In genomic region chr21:45001134-45002095, GRCh38 we compare ENCODE assay signal across 10 cellular contexts.
DNase-seq lines count a peak whose midpoint lies in the region; ATAC-seq and TF ChIP-seq lines count a peak whose summit lies in the region.
"Had no signal": no experiment of that assay in that cellular context is flagged by ENCODE, and none has a peak within 500 bp of the region (broad histone marks: within the 10 kb centered on the region; RNA-seq: fewer than 3 reads in every experiment).

No MANE protein-coding gene starts in this region.

- H3K36me3 ChIP-seq in RWPE2 (ENCODE audit: low read depth): no peaks in the 10 kb centered on the region
- no peaks in the 10 kb centered on the region for H3K36me3 ChIP-seq in gastroesophageal sphincter
- H3K36me3 ChIP-seq in sigmoid colon: no peaks in the 10 kb centered on the region
- no peaks in the 10 kb centered on the region for H3K36me3 ChIP-seq in hepatocyte (replicated peaks; ENCODE audit: insufficient read depth, low read depth)

- H3K4me2 ChIP-seq in hepatocyte: no peak overlapping the region

- no peaks in the 10 kb centered on the region for H4K20me1 ChIP-seq in hepatocyte (ENCODE audit: insufficient read depth, poor library complexity, severe bottlenecking)

- no peaks in the 10 kb centered on the region for H3K9me2 ChIP-seq in hepatocyte (replicated peaks; ENCODE audit: insufficient read depth)

- TF ChIP-seq POLR2A in gastroesophageal sphincter (IDR thresholded peaks at IDR 0.05) (no peak), sigmoid colon (IDR thresholded peaks at IDR 0.05) (no peak)

- no peak overlapping the region for H3K27ac ChIP-seq in RWPE2 (ENCODE audit: poor library complexity, severe bottlenecking)
- H3K27ac ChIP-seq in gastroesophageal sphincter: peak overlapping the region in 3 of 4 donors; percentile 58 to 83 (median 71)
- peak overlapping the region; percentile 55 to 82 (median 66) for H3K27ac ChIP-seq in sigmoid colon
- no peak overlapping the region for H3K27ac ChIP-seq in hepatocyte

- TF ChIP-seq CTCF in RWPE2 (IDR thresholded peaks at IDR 0.05; ENCODE audit: poor library complexity, severe bottlenecking): no peak
- no peak for TF ChIP-seq CTCF in gastroesophageal sphincter (IDR thresholded peaks at IDR 0.05)
- no peak for TF ChIP-seq CTCF in sigmoid colon (IDR thresholded peaks at IDR 0.05)
- TF ChIP-seq CTCF in hepatocyte (IDR thresholded peaks at IDR 0.05; ENCODE audit: poor library complexity): no peak

- no peaks in the 10 kb centered on the region for H3K79me2 ChIP-seq in hepatocyte

- intact Hi-C loops in sigmoid colon (cut with DNase I): loop anchor here (5.0 kb wide), 1 partner anchor 76 kb away; no protein-coding TSS in a partner anchor

- H3K4me1 ChIP-seq in RWPE2 (ENCODE audit: insufficient read depth, poor library complexity, severe bottlenecking) (peaks cover 11% of the 10 kb centered on the region), gastroesophageal sphincter (peaks cover 0 to 74% (median 11%) of the 10 kb centered on the region in 3 donors), sigmoid colon (peaks cover 0 to 47% (median 38%) of the 10 kb centered on the region in 4 donors), hepatocyte (ENCODE audit: insufficient read depth) (no peaks in the 10 kb centered on the region)

- DNase-seq in GM03348 (ENCODE audit: low spot score) (peak; percentile 92), RWPE2 (ENCODE audit: low spot score) (peak; percentile 84), sigmoid colon (peak; percentile 94), hepatocyte (ENCODE audit: low spot score) (no peak), SIG-M5 (lab: John Stamatoyannopoulos, UW) (no peak)
- DNase-seq in activated CD4-positive, CD25-positive, alpha-beta regulatory T cell treated with anti-CD3 and anti-CD28 coated beads, Interleukin-2, amount 50 U/mL, for 72 hours: no peak
- DNase-seq: NCI-H2171 treated with DMSO at 0.1 percent for 48 hours had no signal

- ATAC-seq in RWPE2 (ENCODE audit: low read depth) (peak; percentile 81), gastroesophageal sphincter (peak; percentile 81), HG02588 (IDR thresholded peaks at IDR 0.05; ENCODE audit: unreplicated experiment) (no peak)
- ATAC-seq: activated CD4-positive, CD25-positive, alpha-beta regulatory T cell treated with anti-CD3 and anti-CD28 coated beads, Interleukin-2, amount 50 U/mL, for 24 hours had no signal

- no peaks in the 10 kb centered on the region for H3K9me3 ChIP-seq in RWPE2 (ENCODE audit: severe bottlenecking)
- peaks cover 0 to 5% (median 0%) of the 10 kb centered on the region in 3 donors for H3K9me3 ChIP-seq in gastroesophageal sphincter
- H3K9me3 ChIP-seq in sigmoid colon: no peaks in the 10 kb centered on the region
- no peaks in the 10 kb centered on the region for H3K9me3 ChIP-seq in hepatocyte (ENCODE audit: low read depth)

- H3K4me3 ChIP-seq in RWPE2 (ENCODE audit: severe bottlenecking) (no peak overlapping the region), gastroesophageal sphincter (no peak overlapping the region), sigmoid colon (peak overlapping the region in 2 of 4 donors; percentile 21 to 33), hepatocyte (no peak overlapping the region)

- H3K27me3 ChIP-seq in RWPE2 (ENCODE audit: insufficient read depth, poor library complexity, severe bottlenecking): no peaks in the 10 kb centered on the region
- no peaks in the 10 kb centered on the region for H3K27me3 ChIP-seq in gastroesophageal sphincter
- no peaks in the 10 kb centered on the region for H3K27me3 ChIP-seq in sigmoid colon
- no peaks in the 10 kb centered on the region for H3K27me3 ChIP-seq in hepatocyte

- no peak overlapping the region for H2AFZ ChIP-seq in hepatocyte

- 100% methylated on average over 2 of the region's 46 CpGs; no CpG with 5 or more reads in 1 of the 2 donors for WGBS in gastroesophageal sphincter (ENCODE audit: low coverage in 1 of 2), 2 donors
- WGBS in sigmoid colon, 2 donors: 79 to 85% methylated on average over 46 of the region's 46 CpGs
- WGBS in hepatocyte (ENCODE audit: low lambda C conversion rate, missing lambda C conversion rate): 90% methylated on average over 42 of the region's 46 CpGs

- TF ChIP-seq EP300 in gastroesophageal sphincter (IDR thresholded peaks at IDR 0.05): no peak
- TF ChIP-seq EP300 in sigmoid colon (IDR thresholded peaks at IDR 0.05): no peak

Comparison
In these comparisons a context has a peak if more than half of its experiments do, and no peak if none do; other contexts are left out.
1. DNase-seq: peak in GM03348 (single experiment), RWPE2 (single experiment) and sigmoid colon (single experiment); none in hepatocyte (single experiment), activated CD4-positive, CD25-positive, alpha-beta regulatory T cell treated with anti-CD3 and anti-CD28 coated beads, Interleukin-2, amount 50 U/mL, for 72 hours (single experiment) and SIG-M5 (single experiment).
2. H3K27ac ChIP-seq: peak in gastroesophageal sphincter (3 of 4) and sigmoid colon (4 of 4); none in RWPE2 (single experiment) and hepatocyte (single experiment).